Comparison of ENCODE assay signal across 15 cellular contexts in the genomic region with DNA sequence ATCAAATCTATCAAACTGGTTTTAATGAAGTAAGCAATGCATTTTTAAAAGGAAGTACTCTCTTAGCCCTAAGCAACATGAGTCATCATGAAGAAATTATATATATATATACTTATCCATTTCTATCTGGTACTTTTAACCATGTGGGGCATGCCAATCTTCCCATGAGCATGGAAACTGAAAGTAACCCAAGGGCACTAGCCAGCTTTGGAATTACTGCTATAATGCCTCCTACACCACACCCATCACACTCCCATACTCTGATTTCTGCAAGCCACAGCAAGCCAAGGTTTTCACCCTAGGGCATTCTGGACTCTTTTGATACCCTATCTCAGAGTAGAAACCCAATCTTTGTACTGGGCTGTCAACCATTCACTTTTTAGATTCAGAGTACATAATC.
DNase-seq lines count a peak whose midpoint lies in the region; ATAC-seq, FAIRE-seq and TF ChIP-seq lines count a peak whose summit lies in the region.
"Had no signal": no experiment of that assay in that cellular context is flagged by ENCODE, and none has a peak within 500 bp of the region (broad histone marks: within the 10 kb centered on the region; RNA-seq: fewer than 3 reads in every experiment).

No MANE protein-coding gene starts in this region.

- no peak for TF ChIP-seq EP300 in transverse colon (IDR thresholded peaks at IDR 0.05; ENCODE audit: low read depth)

- no peaks in the 10 kb centered on the region for H3K27me3 ChIP-seq in DND-41 (ENCODE audit: insufficient read depth, low read length, poor library complexity)
- H3K27me3 ChIP-seq in MG63 = no peaks in the 10 kb centered on the region
- H3K27me3 ChIP-seq in bronchial epithelial cell (ENCODE audit: control insufficient read depth, insufficient read depth, low read length) = no peaks in the 10 kb centered on the region
- no peaks in the 10 kb centered on the region for H3K27me3 ChIP-seq in left lung
- no peaks in the 10 kb centered on the region for H3K27me3 ChIP-seq in transverse colon

- no peak for FAIRE-seq in bronchial epithelial cell (lab: Jason Lieb, UNC)

- H3K36me3 ChIP-seq in DND-41 (ENCODE audit: insufficient read depth, low read length) (no peaks in the 10 kb centered on the region), MG63 (no peaks in the 10 kb centered on the region), bronchial epithelial cell (ENCODE audit: control insufficient read depth, insufficient read depth, low read length) (no peaks in the 10 kb centered on the region), left lung (no peaks in the 10 kb centered on the region), transverse colon (no peaks in the 10 kb centered on the region)

- intact Hi-C loops in left lung (cut with DNase I) (no loop called here), transverse colon (cut with DNase I; ENCODE audit: low total_unique reads) (no loop called here)

- H3K4me1 ChIP-seq in DND-41 (ENCODE audit: insufficient read depth, low read length) (no peaks in the 10 kb centered on the region), left lung (no peaks in the 10 kb centered on the region), transverse colon (peaks cover 0 to 9% (median 0%) of the 10 kb centered on the region in 4 donors)

- H3K9me3 ChIP-seq in DND-41 (ENCODE audit: insufficient read depth, low read length, severe bottlenecking) (no peaks in the 10 kb centered on the region), MG63 (no peaks in the 10 kb centered on the region), left lung (no peaks in the 10 kb centered on the region), transverse colon (no peaks in the 10 kb centered on the region)

- H4K20me1 ChIP-seq in DND-41 (ENCODE audit: insufficient read depth, low read length) = no peaks in the 10 kb centered on the region

- ATAC-seq in DND-41 (ENCODE audit: insufficient read depth, low read depth) = peak; percentile 48; the same call in 2 of the 3 replicates
- peak; percentile 30 for ATAC-seq in left lung
- ATAC-seq in HG02981 (IDR thresholded peaks at IDR 0.05; ENCODE audit: unreplicated experiment) = no peak
- no peak for ATAC-seq in stimulated activated naive B cell treated with anti-CD40 and anti-IgM and Interleukin-4, amounts not matched to agents 10 μg/mL and 1 μg/mL and 100 μg/mL, for 72 hours (replicated peaks)

- no peak overlapping the region for H3K27ac ChIP-seq in DND-41 (ENCODE audit: low read length)
- H3K27ac ChIP-seq in left lung = no peak overlapping the region
- no peak overlapping the region for H3K27ac ChIP-seq in transverse colon

- no peaks in the 10 kb centered on the region for H3K79me2 ChIP-seq in DND-41 (ENCODE audit: insufficient read depth, low read length)

- no peak overlapping the region for H3K4me2 ChIP-seq in DND-41 (ENCODE audit: insufficient read depth, low read length)

- in situ Hi-C loops in transverse colon (cut with MboI; ENCODE audit: low pct_ligation_motif_present in 1 of 4, low pct_unique_long_range_greater_than_20kb in 1 of 4, low sequenced_read_pairs in 3 of 4) = no loop called here

- TF ChIP-seq CTCF in DND-41 (IDR thresholded peaks at IDR 0.05; ENCODE audit: borderline replicate concordance, extremely low read depth, low read length, poor library complexity, severe bottlenecking) (no peak), bronchial epithelial cell (IDR thresholded peaks at IDR 0.05; ENCODE audit: insufficient read depth, low read length, severe bottlenecking) (no peak), left lung (IDR thresholded peaks at IDR 0.05) (no peak), transverse colon (IDR thresholded peaks at IDR 0.05) (no peak)

- H3K4me3 Mint-ChIP-seq in stimulated activated naive B cell treated with anti-CD40 and anti-IgM and Interleukin-4, amounts not matched to agents 10 μg/mL and 1 μg/mL and 100 μg/mL, for 72 hours = no peak overlapping the region

- H3K4me1 Mint-ChIP-seq in stimulated activated naive B cell treated with anti-CD40 and anti-IgM and Interleukin-4, amounts not matched to agents 10 μg/mL and 1 μg/mL and 100 μg/mL, for 72 hours = peaks cover 0 to 2% of the 10 kb centered on the region in 2 donors

- no peaks in the 10 kb centered on the region for H3K9me3 Mint-ChIP-seq in stimulated activated naive B cell treated with anti-CD40 and anti-IgM and Interleukin-4, amounts not matched to agents 10 μg/mL and 1 μg/mL and 100 μg/mL, for 72 hours

- no peak overlapping the region for H2AFZ ChIP-seq in DND-41 (ENCODE audit: low read depth, low read length)

- no peak for TF ChIP-seq POLR2A in transverse colon (IDR thresholded peaks at IDR 0.05)

- no peaks in the 10 kb centered on the region for H3K27me3 Mint-ChIP-seq in stimulated activated naive B cell treated with anti-CD40 and anti-IgM and Interleukin-4, amounts not matched to agents 10 μg/mL and 1 μg/mL and 100 μg/mL, for 72 hours

- no peak overlapping the region for H3K4me3 ChIP-seq in DND-41 (ENCODE audit: low read depth in 1 of 2, low read length in 2 of 2)
- no peak overlapping the region for H3K4me3 ChIP-seq in MG63
- H3K4me3 ChIP-seq in bronchial epithelial cell (ENCODE audit: low read depth, low read length) = no peak overlapping the region
- no peak overlapping the region for H3K4me3 ChIP-seq in left lung
- no peak overlapping the region for H3K4me3 ChIP-seq in transverse colon

- no peak overlapping the region for H3K9ac ChIP-seq in DND-41 (ENCODE audit: low read depth, low read length)

- DNase-seq in DND-41 = no peak
- DNase-seq in MG63 = peak; percentile 43
- peak; percentile 83 for DNase-seq in bronchial epithelial cell (ENCODE audit: low read depth)
- DNase-seq in left lung = no peak
- no peak for DNase-seq in activated effector memory CD4-positive, alpha-beta T cell treated with anti-CD3 and anti-CD28 coated beads, Interleukin-2, amount 50 U/mL, for 16 hours
- DNase-seq in stimulated activated naive B cell treated with anti-CD40 and anti-IgM and Interleukin-4, amounts not matched to agents 10 μg/mL and 1 μg/mL and 100 μg/mL, for 72 hours = no peak
- no peak for DNase-seq in transverse colon
- DNase-seq: activated CD4-positive, alpha-beta T cell treated with anti-CD3 and anti-CD28 coated beads for 48 hours; Kasumi-1; mesendoderm; NCI-H526 treated with DMSO at 0.1 percent for 48 hours; posterior cingulate gyrus; stimulated activated CD4-positive, alpha-beta T cell treated with anti-CD3 and anti-CD28 coated beads, Interleukin-2, amount 100 ng/mL, for 24 hours; stimulated activated naive CD4-positive, alpha-beta T cell had no signal

- no peaks in the 10 kb centered on the region for H3K36me3 Mint-ChIP-seq in stimulated activated naive B cell treated with anti-CD40 and anti-IgM and Interleukin-4, amounts not matched to agents 10 μg/mL and 1 μg/mL and 100 μg/mL, for 72 hours

- H3K27ac Mint-ChIP-seq in stimulated activated naive B cell treated with anti-CD40 and anti-IgM and Interleukin-4, amounts not matched to agents 10 μg/mL and 1 μg/mL and 100 μg/mL, for 72 hours = no peak overlapping the region

Comparison
In these comparisons a context has a peak if more than half of its experiments do, and no peak if none do; other contexts are left out.
1. ATAC-seq: peak in DND-41 (single experiment) and left lung (single experiment); none in HG02981 (single experiment) and stimulated activated naive B cell treated with anti-CD40 and anti-IgM and Interleukin-4, amounts not matched to agents 10 μg/mL and 1 μg/mL and 100 μg/mL, for 72 hours (0 of 2).
2. DNase-seq: peak in MG63 (single experiment) and bronchial epithelial cell (single experiment); none in DND-41 (single experiment), left lung (0 of 2), activated effector memory CD4-positive, alpha-beta T cell treated with anti-CD3 and anti-CD28 coated beads, Interleukin-2, amount 50 U/mL, for 16 hours (single experiment), stimulated activated naive B cell treated with anti-CD40 and anti-IgM and Interleukin-4, amounts not matched to agents 10 μg/mL and 1 μg/mL and 100 μg/mL, for 72 hours (single experiment) and transverse colon (single experiment).